ENCODE assay signal across 35 cellular contexts in the genomic region with DNA sequence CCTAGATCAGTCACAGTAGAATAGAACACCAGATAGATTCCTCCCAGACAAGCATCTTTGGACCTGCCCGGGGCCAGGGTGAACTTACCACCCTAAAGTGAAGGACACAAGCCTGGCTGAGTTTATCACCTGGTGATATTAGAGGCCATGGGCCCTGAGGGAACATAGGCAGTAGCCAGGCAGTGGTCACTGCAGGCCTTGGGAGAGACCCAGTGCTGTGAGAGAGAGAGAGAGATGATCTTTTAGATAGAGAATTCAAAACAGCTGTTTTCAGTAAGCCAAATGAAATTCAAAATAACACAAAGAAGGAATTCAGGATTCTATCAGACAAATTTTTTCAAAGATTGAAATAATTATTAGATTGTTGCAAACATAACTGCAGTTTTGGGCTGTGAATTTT.
DNase-seq lines count a peak whose midpoint lies in the region; ATAC-seq, FAIRE-seq and TF ChIP-seq lines count a peak whose summit lies in the region.
"Had no signal": no experiment of that assay in that cellular context is flagged by ENCODE, and none has a peak within 500 bp of the region (broad histone marks: within the 10 kb centered on the region; RNA-seq: fewer than 3 reads in every experiment).

No MANE protein-coding gene starts in this region.

- H2AFZ ChIP-seq in SK-N-SH (ENCODE audit: low read depth) (no peak overlapping the region), osteoblast (ENCODE audit: low read length) (no peak overlapping the region)

- no peak overlapping the region for H3K4me3 ChIP-seq in SK-N-SH (ENCODE audit: low read depth in 2 of 2, low read length in 1 of 2)
- H3K4me3 ChIP-seq in adipocyte (ENCODE audit: low read length): no peak overlapping the region
- H3K4me3 ChIP-seq in osteoblast (ENCODE audit: insufficient read depth, low read length): no peak overlapping the region
- H3K4me3 ChIP-seq: A549; BLaER1; BLaER1 treated with 17β-estradiol and CSF1 and Interleukin-3, amounts not matched to agents 10 nM and 100 nM had no signal

- DNase-seq in SK-N-SH (peak; percentile 3), adipocyte (ENCODE audit: low read depth) (peak; percentile 19), myocyte (ENCODE audit: low read depth) (peak; percentile 17), osteoblast (ENCODE audit: insufficient read length, low spot score, missing footprints) (no peak), GM12892 (ENCODE audit: insufficient read length) (no peak), NCI-H2227 (lab: John Stamatoyannopoulos, UW; ENCODE audit: unreplicated experiment) (no peak)
- no peak for DNase-seq in stimulated activated CD4-positive, alpha-beta T cell treated with anti-CD3 and anti-CD28 coated beads, Interleukin-1b, Interleukin-23, amount 100 ng/mL, for 48 hours
- DNase-seq: 8988T; ACHN; AML-193; BE2C; C1 segment of cervical spinal cord; Caco-2; Calu3; CD4-positive, alpha-beta memory T cell; CD4-positive, alpha-beta T cell; CD4-positive, CD25-positive, alpha-beta regulatory T cell; CD8-positive, alpha-beta memory T cell; CD8-positive, alpha-beta T cell; COR-L47; DMS 273 treated with DMSO at 0.1 percent for 48 hours; DMS153; DMS53; DMS79; DMS79 treated with DMSO at 0.1 percent for 48 hours; DND-41; EL had no signal

- TF ChIP-seq EP300 in SK-N-SH (IDR thresholded peaks at IDR 0.05; ENCODE audit: borderline replicate concordance in 1 of 2, low read depth in 1 of 2, low read length in 1 of 2): peak in 1 of 2 experiments; percentile 83; a peak in 2 of 4 replicates

- H3K4me1 ChIP-seq in SK-N-SH (ENCODE audit: control insufficient read depth in 1 of 2, insufficient read depth in 2 of 2, low read depth in 1 of 2, low read length in 1 of 2) (peaks cover 0 to 6% of the 10 kb centered on the region in 2 experiments; a peak in 1 of 4 replicates), adipocyte (ENCODE audit: control insufficient read depth, insufficient read depth, low read length) (no peaks in the 10 kb centered on the region), osteoblast (ENCODE audit: insufficient read depth, low read length) (no peaks in the 10 kb centered on the region)
- H3K4me1 ChIP-seq: A549; BE2C; BLaER1; BLaER1 treated with 17β-estradiol and CSF1 and Interleukin-3, amounts not matched to agents 10 nM and 100 nM; Caco-2 had no signal

- H3K4me2 ChIP-seq in SK-N-SH (no peak overlapping the region), osteoblast (ENCODE audit: insufficient read depth, low read length) (no peak overlapping the region)
- H3K4me2 ChIP-seq: A549; BLaER1; BLaER1 treated with 17β-estradiol and CSF1 and Interleukin-3, amounts not matched to agents 10 nM and 100 nM had no signal

- H3K36me3 ChIP-seq in SK-N-SH (replicated peaks in 1 of 2; ENCODE audit: control insufficient read depth in 1 of 2, insufficient read depth in 2 of 2, low read length in 1 of 2) (no peaks in the 10 kb centered on the region), adipocyte (ENCODE audit: control insufficient read depth, insufficient read depth, low read length, severe bottlenecking) (no peaks in the 10 kb centered on the region), osteoblast (ENCODE audit: insufficient read depth, low read length) (no peaks in the 10 kb centered on the region)
- H3K36me3 ChIP-seq: BE2C; BLaER1; BLaER1 treated with 17β-estradiol and CSF1 and Interleukin-3, amounts not matched to agents 10 nM and 100 nM had no signal

- H3K79me2 ChIP-seq in SK-N-SH (ENCODE audit: insufficient read depth) (no peaks in the 10 kb centered on the region), osteoblast (ENCODE audit: insufficient read depth, low read length) (no peaks in the 10 kb centered on the region)

- H3K27ac ChIP-seq in SK-N-SH (ENCODE audit: low read depth in 2 of 2, low read length in 1 of 2): no peak overlapping the region
- H3K27ac ChIP-seq in osteoblast (ENCODE audit: low read depth, low read length): no peak overlapping the region
- H3K27ac ChIP-seq: 22Rv1; A549; BLaER1; BLaER1 treated with 17β-estradiol and CSF1 and Interleukin-3, amounts not matched to agents 10 nM and 100 nM; C4-2B had no signal

- H3K9me2 ChIP-seq in SK-N-SH: no peaks in the 10 kb centered on the region

- H3K27me3 ChIP-seq in SK-N-SH (ENCODE audit: insufficient read depth) (no peaks in the 10 kb centered on the region), adipocyte (replicated peaks; ENCODE audit: control insufficient read depth, insufficient read depth, low read length) (no peaks in the 10 kb centered on the region), osteoblast (ENCODE audit: insufficient read depth, low read length) (no peaks in the 10 kb centered on the region)
- H3K27me3 ChIP-seq: BE2C; BLaER1; BLaER1 treated with 17β-estradiol and CSF1 and Interleukin-3, amounts not matched to agents 10 nM and 100 nM had no signal

- H3K9me3 ChIP-seq in SK-N-SH (no peaks in the 10 kb centered on the region), adipocyte (ENCODE audit: control insufficient read depth, low read length) (no peaks in the 10 kb centered on the region), osteoblast (ENCODE audit: low read depth, low read length) (no peaks in the 10 kb centered on the region)
- H3K9me3 ChIP-seq: A549, BE2C, BLaER1, Caco-2 had no signal

- no peaks in the 10 kb centered on the region for H3F3A ChIP-seq in SK-N-SH (replicated peaks; ENCODE audit: insufficient read depth)

- ATAC-seq in SK-N-SH treated with all-trans-retinoic acid at 6 μM for 48 hours: no peak
- ATAC-seq: A549; CD8-positive, alpha-beta T cell had no signal

- CTCF ChIA-PET in SK-N-SH (lab: Yijun Ruan, JAX): interaction anchor here (1.1 kb wide), 1 partner anchor 12 kb away, joined by 5 read pairs; no protein-coding TSS in a partner anchor

- H3K9ac ChIP-seq in SK-N-SH (no peak overlapping the region), adipocyte (ENCODE audit: low read length) (no peak overlapping the region)
- H3K9ac ChIP-seq: BLaER1; BLaER1 treated with 17β-estradiol and CSF1 and Interleukin-3, amounts not matched to agents 10 nM and 100 nM had no signal

- TF ChIP-seq POLR2A in GM12892 (IDR thresholded peaks at IDR 0.05; ENCODE audit: low read depth, low read length): no peak

- POLR2A ChIA-PET in SK-N-SH (lab: Yijun Ruan, JAX): no interaction called here

- TF ChIP-seq CTCF in SK-N-SH (IDR thresholded peaks at IDR 0.05) (no peak), osteoblast (IDR thresholded peaks at IDR 0.05; ENCODE audit: extremely low read depth, low read depth, low read length) (no peak)

- H4K20me1 ChIP-seq in SK-N-SH (ENCODE audit: insufficient read depth): no peaks in the 10 kb centered on the region
- no peaks in the 10 kb centered on the region for H4K20me1 ChIP-seq in osteoblast (ENCODE audit: insufficient read depth, low read length)
- H4K20me1 ChIP-seq: BLaER1; BLaER1 treated with 17β-estradiol and CSF1 and Interleukin-3, amounts not matched to agents 10 nM and 100 nM had no signal

- no peak for TF ChIP-seq RAD21 in SK-N-SH (IDR thresholded peaks at IDR 0.05; ENCODE audit: low read length)

- 25% methylated on average over 1 of the region's 1 CpG for WGBS in SK-N-SH (ENCODE audit: low lambda C conversion rate)

- FAIRE-seq in GM12892 (lab: Jason Lieb, UNC): no peak
- FAIRE-seq: A204.1, A549, D721Med had no signal

TF ChIP-seq in SK-N-SH, 30 proteins besides CTCF, POLR2A, EP300 and RAD21 (continues in another document):
- TF ChIP-seq TEAD4 (IDR thresholded peaks at IDR 0.05; ENCODE audit: borderline replicate concordance, insufficient read depth) (no peak), GATA2 (CRISPR knock-in tag; IDR thresholded peaks at IDR 0.05) (peak; percentile 87), RXRA (IDR thresholded peaks at IDR 0.05; ENCODE audit: borderline replicate concordance, low read depth) (no peak), FOSL2 (IDR thresholded peaks at IDR 0.05; ENCODE audit: borderline replicate concordance, low read depth) (no peak)
- TF ChIP-seq, protein P1, sequence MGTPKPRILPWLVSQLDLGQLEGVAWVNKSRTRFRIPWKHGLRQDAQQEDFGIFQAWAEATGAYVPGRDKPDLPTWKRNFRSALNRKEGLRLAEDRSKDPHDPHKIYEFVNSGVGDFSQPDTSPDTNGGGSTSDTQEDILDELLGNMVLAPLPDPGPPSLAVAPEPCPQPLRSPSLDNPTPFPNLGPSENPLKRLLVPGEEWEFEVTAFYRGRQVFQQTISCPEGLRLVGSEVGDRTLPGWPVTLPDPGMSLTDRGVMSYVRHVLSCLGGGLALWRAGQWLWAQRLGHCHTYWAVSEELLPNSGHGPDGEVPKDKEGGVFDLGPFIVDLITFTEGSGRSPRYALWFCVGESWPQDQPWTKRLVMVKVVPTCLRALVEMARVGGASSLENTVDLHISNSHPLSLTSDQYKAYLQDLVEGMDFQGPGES (IDR thresholded peaks at IDR 0.05; ENCODE audit: low read depth, low read length): no peak

TF ChIP-seq in SK-N-SH treated with all-trans-retinoic acid at 6 μM for 48 hours, 23 proteins besides CTCF, POLR2A, EP300 and RAD21:
- TF ChIP-seq ESRRG (CRISPR knock-in tag; IDR thresholded peaks at IDR 0.05) (no peak), ISL1 (CRISPR knock-in tag; IDR thresholded peaks at IDR 0.05) (no peak), TCF4 (CRISPR knock-in tag; IDR thresholded peaks at IDR 0.05; ENCODE audit: borderline replicate concordance) (peak; percentile 76), ZNF70 (CRISPR knock-in tag; IDR thresholded peaks at IDR 0.05) (no peak), ZC3H10 (CRISPR knock-in tag; IDR thresholded peaks at IDR 0.05) (no peak)
- TF ChIP-seq, protein P2, sequence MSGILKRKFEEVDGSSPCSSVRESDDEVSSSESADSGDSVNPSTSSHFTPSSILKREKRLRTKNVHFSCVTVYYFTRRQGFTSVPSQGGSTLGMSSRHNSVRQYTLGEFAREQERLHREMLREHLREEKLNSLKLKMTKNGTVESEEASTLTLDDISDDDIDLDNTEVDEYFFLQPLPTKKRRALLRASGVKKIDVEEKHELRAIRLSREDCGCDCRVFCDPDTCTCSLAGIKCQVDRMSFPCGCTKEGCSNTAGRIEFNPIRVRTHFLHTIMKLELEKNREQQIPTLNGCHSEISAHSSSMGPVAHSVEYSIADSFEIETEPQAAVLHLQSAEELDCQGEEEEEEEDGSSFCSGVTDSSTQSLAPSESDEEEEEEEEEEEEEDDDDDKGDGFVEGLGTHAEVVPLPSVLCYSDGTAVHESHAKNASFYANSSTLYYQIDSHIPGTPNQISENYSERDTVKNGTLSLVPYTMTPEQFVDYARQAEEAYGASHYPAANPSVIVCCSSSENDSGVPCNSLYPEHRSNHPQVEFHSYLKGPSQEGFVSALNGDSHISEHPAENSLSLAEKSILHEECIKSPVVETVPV (CRISPR knock-in tag; IDR thresholded peaks at IDR 0.05): no peak

Comparison
In these comparisons a context has a peak if more than half of its experiments do, and no peak if none do; other contexts are left out.
1. DNase-seq: peak in SK-N-SH (single experiment), adipocyte (single experiment) and myocyte (single experiment); none in osteoblast (single experiment), GM12892 (single experiment), NCI-H2227 (single experiment) and stimulated activated CD4-positive, alpha-beta T cell treated with anti-CD3 and anti-CD28 coated beads, Interleukin-1b, Interleukin-23, amount 100 ng/mL, for 48 hours (single experiment).